Comparison of ENCODE assay signal across 34 cellular contexts in the genomic region with DNA sequence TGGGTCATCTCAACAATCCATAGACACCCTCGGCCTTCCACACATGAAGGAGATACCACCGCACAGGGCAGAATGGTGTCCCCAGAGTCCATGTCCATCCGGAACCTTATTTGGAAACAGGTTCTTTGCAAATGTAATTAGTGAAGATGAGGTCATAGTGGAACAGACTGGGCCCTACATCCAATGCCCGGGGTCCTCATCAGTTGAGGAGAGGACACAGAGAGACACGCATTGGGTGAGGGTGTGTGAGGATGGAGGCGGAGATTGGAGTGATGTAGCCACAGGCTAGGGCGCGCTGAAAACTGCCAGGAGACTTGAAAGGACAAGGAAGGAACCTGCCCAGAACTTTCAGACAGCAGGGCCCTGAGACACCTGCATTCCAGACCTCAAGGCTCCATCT.
"Had no signal": no experiment of that assay in that cellular context is flagged by ENCODE, and none has a peak within 500 bp of the region (broad histone marks: within the 10 kb centered on the region; RNA-seq: fewer than 3 reads in every experiment).

No MANE protein-coding gene starts in this region.

- H3K36me3 ChIP-seq: MG63 had no signal

- DNase-seq: Karpas-422, Kasumi-1, MG63, MM.1S, MV-4-11, NCI-H1048, NCI-H1092, NCI-H1092 treated with DMSO at 0.1 percent for 48 hours, NCI-H1105, NCI-H1105 treated with DMSO at 0.1 percent for 48 hours, NCI-H1417, NCI-H1417 treated with DMSO at 0.1 percent for 48 hours, NCI-H1436, NCI-H1436 treated with DMSO at 0.1 percent for 48 hours, NCI-H146, NCI-H1694, NCI-H1694 treated with DMSO at 0.1 percent for 48 hours, NCI-H187, NCI-H187 treated with DMSO at 0.1 percent for 48 hours, NCI-H1930, NCI-H2029, NCI-H2029 treated with DMSO at 0.1 percent for 48 hours, NCI-H2081, NCI-H2081 treated with DMSO at 0.1 percent for 48 hours, NCI-H2107, NCI-H2171, NCI-H2171 treated with DMSO at 0.1 percent for 48 hours, NCI-H2227 treated with DMSO at 0.1 percent for 48 hours, NCI-H226, NCI-H345, NCI-H446, NCI-H446 treated with DMSO at 0.1 percent for 48 hours, NCI-H510A, NCI-H510A treated with DMSO at 0.1 percent for 48 hours had no signal

- H3K4me3 ChIP-seq: MG63 had no signal
